ENCODE assay signal across 23 cellular contexts in the genomic region with DNA sequence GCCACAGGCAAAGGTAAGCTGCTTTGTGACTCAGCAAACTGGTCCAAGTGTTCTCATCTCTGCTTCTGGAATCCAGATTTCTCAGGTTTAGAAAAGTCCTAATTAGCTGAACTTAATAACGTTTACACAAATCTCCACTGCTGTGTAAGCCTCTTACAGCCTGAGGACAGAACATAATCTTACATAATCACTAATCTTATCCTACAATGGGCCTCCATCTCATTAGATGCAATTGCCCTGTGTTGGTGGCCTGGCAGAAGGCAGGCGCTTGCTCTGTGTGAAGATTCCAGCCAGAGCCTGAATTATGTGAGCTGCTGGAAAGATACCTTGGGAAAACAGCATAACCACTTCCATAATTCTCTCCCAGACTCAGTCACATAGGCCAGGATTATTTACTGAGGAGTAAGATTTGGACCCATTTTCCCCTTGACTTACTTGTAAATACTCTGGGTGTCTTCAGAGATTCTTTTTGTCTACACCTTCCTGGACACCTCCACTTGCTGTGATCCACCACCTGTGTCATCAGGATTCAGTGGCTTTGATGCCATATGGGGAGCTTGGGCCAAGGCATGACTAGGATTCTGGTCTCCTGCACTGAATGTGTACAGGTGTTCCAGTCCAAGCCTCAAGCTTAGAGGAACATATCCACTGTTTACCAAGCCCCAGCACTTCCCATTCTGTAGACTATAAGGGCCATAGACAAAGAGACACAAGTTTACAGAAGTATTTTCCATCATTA.
DNase-seq lines count a peak whose midpoint lies in the region; ATAC-seq, FAIRE-seq and TF ChIP-seq lines count a peak whose summit lies in the region.
"Had no signal": no experiment of that assay in that cellular context is flagged by ENCODE, and none has a peak within 500 bp of the region (broad histone marks: within the 10 kb centered on the region; RNA-seq: fewer than 3 reads in every experiment).

No MANE protein-coding gene starts in this region.

- H3K4me1 ChIP-seq in esophagus squamous epithelium (no peaks in the 10 kb centered on the region), pancreas (no peaks in the 10 kb centered on the region)
- H3K4me1 ChIP-seq: A549, HAP-1 had no signal

- H3K4me3 ChIP-seq in epithelial cell of esophagus (ENCODE audit: low read length): no peak overlapping the region
- H3K4me3 ChIP-seq in esophagus squamous epithelium: no peak overlapping the region
- H3K4me3 ChIP-seq in pancreas: no peak overlapping the region
- H3K4me3 ChIP-seq: A549, GM12878, GM23338, HAP-1 had no signal

- no peaks in the 10 kb centered on the region for H3K27me3 ChIP-seq in esophagus squamous epithelium
- no peaks in the 10 kb centered on the region for H3K27me3 ChIP-seq in pancreas
- no peaks in the 10 kb centered on the region for H3K27me3 ChIP-seq in CD4-positive, alpha-beta T cell (ENCODE audit: control insufficient read depth, insufficient read depth, low read length)

- FAIRE-seq in D721Med (lab: Jason Lieb, UNC) (peak; percentile 97), pancreas (lab: Jason Lieb, UNC) (no peak)
- FAIRE-seq: A549, GM12878, HTR-8/SVneo had no signal

- no peaks in the 10 kb centered on the region for H3K36me3 Mint-ChIP-seq in CD4-positive, alpha-beta T cell (ENCODE audit: low read depth)
- H3K36me3 Mint-ChIP-seq: CD14-positive monocyte had no signal

- no peak for ATAC-seq in pancreas
- ATAC-seq in CD4-positive, alpha-beta T cell (ENCODE audit: poor library complexity): no peak
- ATAC-seq: A549, GM12878, GM23338, Panc1 had no signal

- TF ChIP-seq POLR2A in esophagus squamous epithelium (IDR thresholded peaks at IDR 0.05): no peak

- intact Hi-C loops in esophagus squamous epithelium (cut with DNase I) (no loop called here), pancreas (cut with DNase I) (no loop called here)
- intact Hi-C loops in CD4-positive, alpha-beta T cell (cut with DNase I, micrococcal nuclease): no loop called here

- 54 to 62% methylated on average over 2 of the region's 2 CpGs for WGBS in esophagus squamous epithelium, 2 donors
- WGBS in pancreas, 2 donors: 57 to 69% methylated on average over 2 of the region's 2 CpGs

- peaks cover 5% of the 10 kb centered on the region for H3K9me3 Mint-ChIP-seq in CD4-positive, alpha-beta T cell

- H3K9me3 ChIP-seq in esophagus squamous epithelium (no peaks in the 10 kb centered on the region), pancreas (no peaks in the 10 kb centered on the region)
- no peaks in the 10 kb centered on the region for H3K9me3 ChIP-seq in CD4-positive, alpha-beta T cell (ENCODE audit: control insufficient read depth, low read length)
- H3K9me3 ChIP-seq: A549, HAP-1 had no signal

- no peak overlapping the region for H3K27ac Mint-ChIP-seq in CD4-positive, alpha-beta T cell
- H3K27ac Mint-ChIP-seq: B cell, CD14-positive monocyte had no signal

- H3K27ac ChIP-seq in esophagus squamous epithelium (no peak overlapping the region), pancreas (no peak overlapping the region)
- no peak overlapping the region for H3K27ac ChIP-seq in CD4-positive, alpha-beta T cell (ENCODE audit: low read depth, low read length)
- H3K27ac ChIP-seq: A549 had no signal

- CTCF ChIA-PET in CD4-positive, alpha-beta T cell (lab: Charles Lee): no interaction called here

- H3K4me3 Mint-ChIP-seq in CD4-positive, alpha-beta T cell: no peak overlapping the region
- H3K4me3 Mint-ChIP-seq: B cell, CD14-positive monocyte, GM23338 had no signal

- H3K27me3 Mint-ChIP-seq in CD4-positive, alpha-beta T cell: no peaks in the 10 kb centered on the region
- H3K27me3 Mint-ChIP-seq: B cell had no signal

- TF ChIP-seq CTCF in D721Med (IDR thresholded peaks at IDR 0.05; ENCODE audit: insufficient read depth, missing control alignments) (no peak), epithelial cell of esophagus (IDR thresholded peaks at IDR 0.05; ENCODE audit: insufficient read depth, low read depth, low read length, missing control alignments) (no peak), esophagus squamous epithelium (IDR thresholded peaks at IDR 0.05) (no peak), pancreas (IDR thresholded peaks at IDR 0.05) (no peak)
- no peak for TF ChIP-seq CTCF in CD4-positive, alpha-beta T cell (IDR thresholded peaks at IDR 0.05)

- peak; percentile 10 for DNase-seq in D721Med (ENCODE audit: insufficient read length, low spot score)
- DNase-seq in NCI-H524 (lab: John Stamatoyannopoulos, UW): peak; percentile 85 to 96
- peak; percentile 22 for DNase-seq in epithelial cell of esophagus (ENCODE audit: low read depth)
- peak; percentile 40 for DNase-seq in renal cortical epithelial cell (ENCODE audit: low read depth)
- no peak for DNase-seq in esophagus squamous epithelium (lab: John Stamatoyannopoulos, UW)
- no peak for DNase-seq in pancreas
- DNase-seq in CD4-positive, alpha-beta T cell: no peak
- DNase-seq: DMS79, KG1, NCI-H1092, NCI-H146, NCI-H2029, NCI-H2171 treated with DMSO at 0.1 percent for 48 hours, NCI-H526 treated with DMSO at 0.1 percent for 48 hours, SIG-M5 had no signal

- H3K36me3 ChIP-seq in esophagus squamous epithelium (no peaks in the 10 kb centered on the region), pancreas (no peaks in the 10 kb centered on the region)
- H3K36me3 ChIP-seq: HAP-1 had no signal

- no peaks in the 10 kb centered on the region for H3K4me1 Mint-ChIP-seq in CD4-positive, alpha-beta T cell (ENCODE audit: low read depth)
- H3K4me1 Mint-ChIP-seq: B cell, CD14-positive monocyte, GM23338 had no signal

- POLR2A ChIA-PET in CD4-positive, alpha-beta T cell (lab: Charles Lee): no interaction called here

Comparison
In these comparisons a context has a peak if more than half of its experiments do, and no peak if none do; other contexts are left out.
1. DNase-seq: peak in D721Med (single experiment), NCI-H524 (2 of 2), epithelial cell of esophagus (single experiment) and renal cortical epithelial cell (single experiment); none in esophagus squamous epithelium (single experiment), pancreas (0 of 6) and CD4-positive, alpha-beta T cell (0 of 10).